In the genomic region with DNA sequence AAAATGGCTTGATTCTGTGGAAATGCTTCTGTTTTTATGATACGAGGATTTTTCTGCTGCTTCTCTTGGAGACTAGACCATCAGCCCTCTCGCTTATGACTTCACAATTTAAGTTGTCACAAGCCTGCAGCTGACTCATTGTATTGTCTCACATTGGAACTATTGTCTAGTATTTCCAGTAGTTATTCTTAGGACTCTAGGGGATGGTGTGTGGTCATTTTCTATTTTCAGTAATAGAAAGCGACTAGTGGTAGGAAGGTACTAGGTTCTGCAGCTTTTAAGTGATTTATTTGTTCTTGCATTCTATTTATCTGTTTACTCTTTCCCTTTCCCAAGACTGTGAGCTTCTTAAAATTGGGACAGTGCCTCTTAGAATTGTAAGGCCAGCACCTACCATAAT, we compare ENCODE assay signal across 9 cellular contexts.
DNase-seq lines count a peak whose midpoint lies in the region; ATAC-seq and TF ChIP-seq lines count a peak whose summit lies in the region.
"Had no signal": no experiment of that assay in that cellular context is flagged by ENCODE, and none has a peak within 500 bp of the region (broad histone marks: within the 10 kb centered on the region; RNA-seq: fewer than 3 reads in every experiment).

No MANE protein-coding gene starts in this region.

- peaks cover 14 to 43% of the 10 kb centered on the region in 2 experiments for H3K36me3 ChIP-seq in SK-N-SH (replicated peaks in 1 of 2; ENCODE audit: control insufficient read depth in 1 of 2, insufficient read depth in 2 of 2, low read length in 1 of 2)
- no peaks in the 10 kb centered on the region for H3K36me3 ChIP-seq in neural progenitor cell

- WGBS in SK-N-SH (ENCODE audit: low lambda C conversion rate): 33% methylated on average over 3 of the region's 3 CpGs

- no peaks in the 10 kb centered on the region for H3K4me1 Mint-ChIP-seq in neural progenitor cell

- peak overlapping the region; percentile 50 to 91; a peak in 3 of 4 replicates for H3K27ac ChIP-seq in SK-N-SH (ENCODE audit: low read depth in 2 of 2, low read length in 1 of 2)
- no peak overlapping the region for H3K27ac ChIP-seq in neural progenitor cell

- no peaks in the 10 kb centered on the region for H3K9me3 Mint-ChIP-seq in neural progenitor cell

- H3K9me3 ChIP-seq in SK-N-SH: no peaks in the 10 kb centered on the region
- no peaks in the 10 kb centered on the region for H3K9me3 ChIP-seq in neural progenitor cell (ENCODE audit: low read depth)

- ATAC-seq in GM19467 (IDR thresholded peaks at IDR 0.05; ENCODE audit: unreplicated experiment): no peak

- H3K36me3 Mint-ChIP-seq in neural progenitor cell: peaks cover 5% of the 10 kb centered on the region

- no peak for TF ChIP-seq RAD21 in SK-N-SH (IDR thresholded peaks at IDR 0.05; ENCODE audit: low read length)

- no peaks in the 10 kb centered on the region for H3K9me2 ChIP-seq in SK-N-SH

- DNase-seq in GM13977 (ENCODE audit: low spot score) (peak; percentile 43), SK-N-SH (no peak), foreskin melanocyte (peak; percentile 73), skeletal muscle cell (ENCODE audit: low read depth) (peak; percentile 71), germinal center (ENCODE audit: low spot score) (no peak), neural progenitor cell (ENCODE audit: low spot score) (no peak), COR-L47 (lab: John Stamatoyannopoulos, UW) (no peak)

- peaks cover 44% of the 10 kb centered on the region for H3F3A ChIP-seq in SK-N-SH (replicated peaks; ENCODE audit: insufficient read depth)
- H3F3A ChIP-seq in neural progenitor cell (ENCODE audit: low read depth): no peaks in the 10 kb centered on the region

- H2AFZ ChIP-seq in SK-N-SH (ENCODE audit: low read depth): no peak overlapping the region
- no peak overlapping the region for H2AFZ ChIP-seq in neural progenitor cell (replicated peaks)

- TF ChIP-seq CTCF in GM13977 (IDR thresholded peaks at IDR 0.05; ENCODE audit: extremely low read depth, insufficient read depth, missing control alignments) (no peak), SK-N-SH (IDR thresholded peaks at IDR 0.05) (peak; percentile 32), neural progenitor cell (IDR thresholded peaks at IDR 0.05) (no peak)

- POLR2A ChIA-PET in SK-N-SH (lab: Yijun Ruan, JAX): no interaction called here

- in situ Hi-C loops in GM13977 (cut with MboI; ENCODE audit: low pct_unique_long_range_greater_than_20kb, low sequenced_read_pairs, unreplicated experiment): no loop called here

- TF ChIP-seq EP300 in SK-N-SH (IDR thresholded peaks at IDR 0.05; ENCODE audit: borderline replicate concordance in 1 of 2, low read depth in 1 of 2, low read length in 1 of 2): no peak

- no peak overlapping the region for H3K27ac Mint-ChIP-seq in neural progenitor cell
- H3K27ac Mint-ChIP-seq: activated naive CD8-positive, alpha-beta T cell had no signal

- H3K27me3 ChIP-seq in SK-N-SH (ENCODE audit: insufficient read depth) (no peaks in the 10 kb centered on the region), neural progenitor cell (no peaks in the 10 kb centered on the region)

- no peak overlapping the region for H3K4me3 Mint-ChIP-seq in neural progenitor cell
- H3K4me3 Mint-ChIP-seq: activated naive CD8-positive, alpha-beta T cell had no signal

- H3K4me3 ChIP-seq in SK-N-SH (ENCODE audit: low read depth in 2 of 2, low read length in 1 of 2) (0 out of 4 replicates have a peak overlapping the region, but pooled peaks of 1 of the 2 experiments have one; percentile 5), skeletal muscle cell (ENCODE audit: low read depth, low read length) (no peak overlapping the region), neural progenitor cell (no peak overlapping the region)

- no peaks in the 10 kb centered on the region for H3K27me3 Mint-ChIP-seq in neural progenitor cell (ENCODE audit: insufficient read depth, low read depth)
- H3K27me3 Mint-ChIP-seq: activated naive CD8-positive, alpha-beta T cell had no signal

- H3K79me2 ChIP-seq in SK-N-SH (ENCODE audit: insufficient read depth) (peaks cover 74% of the 10 kb centered on the region), neural progenitor cell (ENCODE audit: low read depth) (no peaks in the 10 kb centered on the region)

- H4K20me1 ChIP-seq in SK-N-SH (ENCODE audit: insufficient read depth) (peaks cover 26% of the 10 kb centered on the region; the same call in 1 of the 2 replicates), neural progenitor cell (ENCODE audit: low read depth) (no peaks in the 10 kb centered on the region)

- CTCF ChIA-PET in SK-N-SH (lab: Yijun Ruan, JAX): interaction anchor here (1.9 kb wide), 1 partner anchor 18 kb away, joined by 9 read pairs; no protein-coding TSS in a partner anchor

- H3K9ac ChIP-seq in SK-N-SH (peak overlapping the region; percentile 52; the same call in 1 of the 2 replicates), neural progenitor cell (no peak overlapping the region)

- H3K4me1 ChIP-seq in SK-N-SH (ENCODE audit: control insufficient read depth in 1 of 2, insufficient read depth in 2 of 2, low read depth in 1 of 2, low read length in 1 of 2): peaks cover 0 to 35% of the 10 kb centered on the region in 2 experiments; a peak in 2 of 4 replicates
- peaks cover 11% of the 10 kb centered on the region for H3K4me1 ChIP-seq in neural progenitor cell

- peak overlapping the region; percentile 64; the same call in 1 of the 2 replicates for H3K4me2 ChIP-seq in SK-N-SH
- no peak overlapping the region for H3K4me2 ChIP-seq in neural progenitor cell

TF ChIP-seq in SK-N-SH, 30 proteins besides CTCF, POLR2A, EP300 and RAD21:
- TF ChIP-seq CHD2 (IDR thresholded peaks at IDR 0.05; ENCODE audit: low read length, partially characterized antibody): no peak
- peak; percentile 59 for TF ChIP-seq TCF12 (IDR thresholded peaks at IDR 0.05)
- TF ChIP-seq, protein P1, sequence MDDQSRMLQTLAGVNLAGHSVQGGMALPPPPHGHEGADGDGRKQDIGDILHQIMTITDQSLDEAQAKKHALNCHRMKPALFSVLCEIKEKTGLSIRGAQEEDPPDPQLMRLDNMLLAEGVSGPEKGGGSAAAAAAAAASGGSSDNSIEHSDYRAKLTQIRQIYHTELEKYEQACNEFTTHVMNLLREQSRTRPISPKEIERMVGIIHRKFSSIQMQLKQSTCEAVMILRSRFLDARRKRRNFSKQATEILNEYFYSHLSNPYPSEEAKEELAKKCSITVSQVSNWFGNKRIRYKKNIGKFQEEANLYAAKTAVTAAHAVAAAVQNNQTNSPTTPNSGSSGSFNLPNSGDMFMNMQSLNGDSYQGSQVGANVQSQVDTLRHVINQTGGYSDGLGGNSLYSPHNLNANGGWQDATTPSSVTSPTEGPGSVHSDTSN (IDR thresholded peaks at IDR 0.05): peak; percentile 52; the same call in 1 of the 2 replicates
- peak; percentile 76 for TF ChIP-seq FOSL2 (IDR thresholded peaks at IDR 0.05; ENCODE audit: borderline replicate concordance, low read depth)
- peak; percentile 61 for TF ChIP-seq JUND (IDR thresholded peaks at IDR 0.05)
- TF ChIP-seq, protein P2, sequence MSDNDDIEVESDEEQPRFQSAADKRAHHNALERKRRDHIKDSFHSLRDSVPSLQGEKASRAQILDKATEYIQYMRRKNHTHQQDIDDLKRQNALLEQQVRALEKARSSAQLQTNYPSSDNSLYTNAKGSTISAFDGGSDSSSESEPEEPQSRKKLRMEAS (IDR thresholded peaks at IDR 0.05; ENCODE audit: low read depth): peak; percentile 37; the same call in 1 of the 2 replicates
- no peak for TF ChIP-seq YY1 (IDR thresholded peaks at IDR 0.05; ENCODE audit: low read depth)
- peak; percentile 96 for TF ChIP-seq MEF2A (IDR thresholded peaks at IDR 0.05; ENCODE audit: borderline replicate concordance, low read depth)
- no peak for TF ChIP-seq MXI1 (IDR thresholded peaks at IDR 0.05; ENCODE audit: low read depth, low read length)
- TF ChIP-seq POLR2AphosphoS5 (IDR thresholded peaks at IDR 0.05; ENCODE audit: low read depth, low read length): peak; percentile 39; the same call in 1 of the 2 replicates

Comparison
In these comparisons a context has a peak if more than half of its experiments do, and no peak if none do; other contexts are left out.
1. DNase-seq: peak in GM13977 (single experiment), foreskin melanocyte (single experiment) and skeletal muscle cell (single experiment); none in SK-N-SH (single experiment), germinal center (single experiment), neural progenitor cell (single experiment) and COR-L47 (single experiment).